In genomic region chr12:52007158-52007921, GRCh38 we compare ENCODE assay signal across 8 cellular contexts. TPM values are rescaled to one million over a fixed set of nuclear protein-coding genes. Genes with fewer than 3 reads are reported as not detected.
DNase-seq lines count a peak whose midpoint lies in the region; ATAC-seq and TF ChIP-seq lines count a peak whose summit lies in the region.

No MANE protein-coding gene starts in this region.

- H3K27me3 ChIP-seq in RWPE2 (ENCODE audit: insufficient read depth, poor library complexity, severe bottlenecking) (peaks cover 28% of the 10 kb centered on the region), adrenal gland (peaks cover 13% of the 10 kb centered on the region)

- H3K27ac Mint-ChIP-seq in immature natural killer cell = peak overlapping the region in 5 of 6 donors; percentile 86 to 94 (median 90)

- no peaks in the 10 kb centered on the region for H3K36me3 Mint-ChIP-seq in immature natural killer cell

- TF ChIP-seq POLR2A in adrenal gland (IDR thresholded peaks at IDR 0.05) = no peak

- 6 to 10% (median 8%) methylated on average over 12 to 72 of the region's 72 CpGs for WGBS in adrenal gland, 4 donors

- ATAC-seq in RWPE2 (ENCODE audit: low read depth) (peak; percentile 10; the same call in 2 of the 3 replicates), HG03175 (IDR thresholded peaks at IDR 0.05; ENCODE audit: unreplicated experiment) (no peak), GM18873 (IDR thresholded peaks at IDR 0.05; ENCODE audit: low FRiP score, unreplicated experiment) (no peak), HG02870 (IDR thresholded peaks at IDR 0.05; ENCODE audit: unreplicated experiment) (no peak)

- H3K4me3 Mint-ChIP-seq in immature natural killer cell = peak overlapping the region; percentile 82 to 90 (median 87)

- no peak for TF ChIP-seq CTCF in AG10803 (conservative IDR thresholded peaks at IDR 0.05; ENCODE audit: low read length)
- TF ChIP-seq CTCF in RWPE2 (IDR thresholded peaks at IDR 0.05; ENCODE audit: poor library complexity, severe bottlenecking) = no peak
- TF ChIP-seq CTCF in adrenal gland (IDR thresholded peaks at IDR 0.05) = no peak

- intact Hi-C loops in adrenal gland (cut with DNase I) = loop anchor here in 1 of 2 donors (5.0 kb wide), 1 partner anchor 80 kb away; no protein-coding TSS in a partner anchor

- peaks cover 16 to 43% (median 31%) of the 10 kb centered on the region in 3 donors for H3K27me3 Mint-ChIP-seq in immature natural killer cell (ENCODE audit: low read depth in 3 of 3)

- no peak overlapping the region for H3K27ac ChIP-seq in RWPE2 (ENCODE audit: poor library complexity, severe bottlenecking)
- H3K27ac ChIP-seq in adrenal gland = peak overlapping the region in 4 of 5 donors; percentile 54 to 88 (median 62)

- H3K4me1 ChIP-seq in RWPE2 (ENCODE audit: insufficient read depth, poor library complexity, severe bottlenecking) (no peaks in the 10 kb centered on the region), adrenal gland (replicated peaks in 1 of 2) (peaks cover 0 to 12% of the 10 kb centered on the region in 2 donors)

- peak overlapping the region; percentile 63 for H3K4me3 ChIP-seq in AG10803 (ENCODE audit: low read length)
- H3K4me3 ChIP-seq in RWPE2 (ENCODE audit: severe bottlenecking) = peak overlapping the region; percentile 30
- peak overlapping the region in 2 of 4 donors; percentile 19 to 78 for H3K4me3 ChIP-seq in adrenal gland

- peak; percentile 11 for DNase-seq in AG10803 (ENCODE audit: low read depth)
- DNase-seq in RWPE2 (ENCODE audit: low spot score) = no peak
- peak in 2 of 7 donors; percentile 31 to 43 for DNase-seq in adrenal gland
- DNase-seq in immature natural killer cell = peak; percentile 73 to 79 (median 77)
- peak; percentile 49 for DNase-seq in stimulated activated CD4-positive, alpha-beta T cell treated with anti-CD3 and anti-CD28 coated beads, Interleukin-2, amount 100 ng/mL, for 4 hours (ENCODE audit: low read depth)

- H3K9me3 Mint-ChIP-seq in immature natural killer cell = no peaks in the 10 kb centered on the region

- H3K36me3 ChIP-seq in RWPE2 (ENCODE audit: low read depth) (no peaks in the 10 kb centered on the region), adrenal gland (replicated peaks in 1 of 2) (no peaks in the 10 kb centered on the region)

- no peaks in the 10 kb centered on the region for H3K9me3 ChIP-seq in RWPE2 (ENCODE audit: severe bottlenecking)
- H3K9me3 ChIP-seq in adrenal gland (replicated peaks in 1 of 3) = no peaks in the 10 kb centered on the region

- peaks cover 21 to 25% of the 10 kb centered on the region in 2 donors for H3K4me1 Mint-ChIP-seq in immature natural killer cell

RNA-seq across cellular contexts. Expression of gene TAMALIN, which starts 0.6 kb away (rescaled TPM):
- 10 to 100 TPM in 5 of 8 donors, 1 to 10 TPM in 3; 1.8 to 26.0 (median 14.9) TPM for total RNA-seq in adrenal gland
- polyA plus RNA-seq in adrenal gland (10 to 100 TPM in 2 of 3 donors, 1 to 10 TPM in 1; 5.3 to 44.9 (median 41.3) TPM), immature natural killer cell (1 to 10 TPM; 1.1 to 3.1 (median 1.2) TPM)

RNA-seq across cellular contexts. Expression of gene NR4A1, which starts 43.9 kb away (rescaled TPM):
- 100 to 1,000 TPM in 5 of 8 donors, 10 to 100 TPM in 3; 49.5 to 854 (median 185) TPM for total RNA-seq in adrenal gland
- 100 to 1,000 TPM in 2 of 3 donors, 10 to 100 TPM in 1; 34.5 to 499 (median 282) TPM for polyA plus RNA-seq in adrenal gland
- 1 to 10 TPM in 2 of 3 donors, under 1 TPM in 1; 0.83 to 2.1 (median 1.3) TPM for polyA plus RNA-seq in immature natural killer cell

RNA-seq across cellular contexts. Expression of gene ACVR1B, which starts 55.8 kb away (rescaled TPM):
- total RNA-seq in adrenal gland = 10 to 100 TPM in 7 of 8 donors, 1 to 10 TPM in 1; 6.3 to 26.3 (median 16.4) TPM
- polyA plus RNA-seq in adrenal gland (10 to 100 TPM in 2 of 3 donors, 1 to 10 TPM in 1; 9.5 to 14.1 (median 13.8) TPM), immature natural killer cell (1 to 10 TPM in 1 of 3 donors, under 1 TPM in 1, not detected in 1; 0.52 to 1.4 TPM)

Comparison
In these comparisons a context has a peak if more than half of its experiments do, and no peak if none do; other contexts are left out.
1. RNA of gene NR4A1, which starts 43.9 kb away (polyA plus RNA-seq): 34.5 to 499 TPM in adrenal gland; 0.83 to 2.1 TPM in immature natural killer cell; every median in the first group is over 10 times any median in the second.
2. RNA of gene ACVR1B, which starts 55.8 kb away (polyA plus RNA-seq): 9.5 to 14.1 TPM in adrenal gland; 0.52 to 1.4 TPM in immature natural killer cell; every median in the first group is over 4 times any median in the second.